8 cellular contexts compared by ENCODE assay signal in the genomic region with DNA sequence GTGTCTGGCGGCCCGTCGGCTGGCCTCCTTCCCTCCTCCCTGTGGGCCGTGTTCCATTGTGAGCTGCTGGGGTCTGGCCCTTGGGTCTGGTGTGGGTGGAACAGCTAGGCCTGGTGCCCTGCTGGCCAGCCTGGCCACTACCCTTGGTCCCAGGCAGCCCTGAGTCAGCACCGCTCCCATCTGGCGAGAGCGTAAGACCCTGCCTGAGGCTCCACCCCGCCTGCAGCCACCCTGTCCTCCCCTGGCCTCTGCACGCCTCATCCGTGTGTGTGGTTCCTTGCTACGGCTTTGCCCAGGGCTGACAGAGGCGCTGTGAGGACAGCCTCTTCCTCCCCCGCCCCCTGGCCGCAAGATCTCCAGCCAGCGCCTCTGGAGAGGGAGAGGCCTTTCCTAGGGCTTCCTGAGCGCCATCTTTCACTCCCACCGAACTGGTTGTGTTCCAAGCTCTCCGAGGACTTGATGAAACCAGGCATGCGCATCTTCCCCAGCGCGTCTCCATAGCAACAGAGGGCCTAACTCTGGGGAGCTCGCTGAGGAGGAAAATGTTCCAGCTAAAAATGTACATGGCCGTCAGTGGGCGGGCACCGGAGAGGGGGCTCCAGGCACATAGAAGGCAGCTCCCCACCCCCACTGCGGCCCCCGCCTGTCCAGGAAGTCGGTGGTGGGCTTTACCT.
DNase-seq lines count a peak whose midpoint lies in the region; ATAC-seq and TF ChIP-seq lines count a peak whose summit lies in the region.

No MANE protein-coding gene starts in this region.

- TF ChIP-seq CTCF in activated B cell treated with CpG ODN at 0.5 μM for 24 hours (IDR thresholded peaks at IDR 0.05) = no peak

- peaks cover 30% of the 10 kb centered on the region for H3K4me1 Mint-ChIP-seq in activated T-cell treated with anti-CD3 and anti-CD28 coated beads, Interleukin-2, amount 50 U/mL, for 72 hours (ENCODE audit: low read depth)
- peaks cover 68% of the 10 kb centered on the region for H3K4me1 Mint-ChIP-seq in activated B cell treated with CpG ODN at 0.5 μM for 24 hours

- CTCF ChIA-PET in activated B cell treated with CpG ODN at 0.5 μM for 24 hours (lab: Charles Lee) = interaction anchor here (1.3 kb wide), 1 partner anchor 251 kb away, joined by 4 read pairs; no protein-coding TSS in a partner anchor

- H3K9me3 Mint-ChIP-seq in activated T-cell treated with anti-CD3 and anti-CD28 coated beads, Interleukin-2, amount 50 U/mL, for 72 hours = no peaks in the 10 kb centered on the region
- no peaks in the 10 kb centered on the region for H3K9me3 Mint-ChIP-seq in activated B cell treated with CpG ODN at 0.5 μM for 24 hours

- H3K36me3 Mint-ChIP-seq in activated T-cell treated with anti-CD3 and anti-CD28 coated beads, Interleukin-2, amount 50 U/mL, for 72 hours (ENCODE audit: insufficient read depth in 2 of 2) = peaks cover 4% of the 10 kb centered on the region in 2 donors
- H3K36me3 Mint-ChIP-seq in activated B cell treated with CpG ODN at 0.5 μM for 24 hours (ENCODE audit: low read depth) = peaks cover 77% of the 10 kb centered on the region

- no peak for DNase-seq in activated T-cell treated with anti-CD3 and anti-CD28 coated beads, Interleukin-2, amount 50 U/mL, for 72 hours
- DNase-seq in activated T-cell treated with anti-CD3 and anti-CD28 coated beads for 4 hours = no peak
- no peak for DNase-seq in activated B cell treated with CpG ODN at 0.5 μM for 24 hours
- DNase-seq in cardiac septum (ENCODE audit: low spot score) = peak; percentile 91
- peak; percentile 97 for DNase-seq in posterior vena cava (ENCODE audit: low spot score)
- DNase-seq in T1000 (lab: John Stamatoyannopoulos, UW) = no peak
- DNase-seq in activated CD8-positive, alpha-beta memory T cell treated with anti-CD3 and anti-CD28 coated beads, Interleukin-2, amount 50 U/mL, for 48 hours = no peak

- intact Hi-C loops in activated B cell treated with CpG ODN at 0.5 μM for 24 hours (cut with micrococcal nuclease) = no loop called here
- intact Hi-C loops in cardiac septum (cut with DNase I) = no loop called here
- intact Hi-C loops in posterior vena cava (cut with DNase I) = loop anchor here in 1 of 2 donors (10.0 kb wide), 1 partner anchor 93 kb away; no protein-coding TSS in a partner anchor

- H3K4me3 Mint-ChIP-seq in activated T-cell treated with anti-CD3 and anti-CD28 coated beads, Interleukin-2, amount 50 U/mL, for 72 hours = peak overlapping the region in 1 of 2 donors; percentile 52
- peak overlapping the region; percentile 70 for H3K4me3 Mint-ChIP-seq in activated B cell treated with CpG ODN at 0.5 μM for 24 hours

- peak overlapping the region; percentile 25 for H3K27ac Mint-ChIP-seq in activated T-cell treated with anti-CD3 and anti-CD28 coated beads, Interleukin-2, amount 50 U/mL, for 72 hours
- H3K27ac Mint-ChIP-seq in activated B cell treated with CpG ODN at 0.5 μM for 24 hours = peak overlapping the region; percentile 96

- POLR2A ChIA-PET in activated B cell treated with CpG ODN at 0.5 μM for 24 hours (lab: Charles Lee) = interaction anchor here (1.4 kb wide), 2 partner anchors 14 to 88 kb away, joined by 4 read pairs; no protein-coding TSS in a partner anchor

- H3K27me3 Mint-ChIP-seq in activated T-cell treated with anti-CD3 and anti-CD28 coated beads, Interleukin-2, amount 50 U/mL, for 72 hours (ENCODE audit: low read depth) = no peaks in the 10 kb centered on the region
- H3K27me3 Mint-ChIP-seq in activated B cell treated with CpG ODN at 0.5 μM for 24 hours = no peaks in the 10 kb centered on the region

- ATAC-seq in activated T-cell treated with anti-CD3 and anti-CD28 coated beads, Interleukin-2, amount 50 U/mL, for 72 hours (replicated peaks in 1 of 2) = no peak
- ATAC-seq in activated B cell treated with CpG ODN at 0.5 μM for 24 hours (ENCODE audit: low read depth) = no peak
- ATAC-seq in HG02610 (IDR thresholded peaks at IDR 0.05; ENCODE audit: unreplicated experiment) = no peak

Comparison
In these comparisons a context has a peak if more than half of its experiments do, and no peak if none do; other contexts are left out.
1. DNase-seq: peak in cardiac septum (single experiment) and posterior vena cava (single experiment); none in activated T-cell treated with anti-CD3 and anti-CD28 coated beads, Interleukin-2, amount 50 U/mL, for 72 hours (0 of 2), activated T-cell treated with anti-CD3 and anti-CD28 coated beads for 4 hours (single experiment), activated B cell treated with CpG ODN at 0.5 μM for 24 hours (single experiment), T1000 (single experiment) and activated CD8-positive, alpha-beta memory T cell treated with anti-CD3 and anti-CD28 coated beads, Interleukin-2, amount 50 U/mL, for 48 hours (single experiment).